22 cellular contexts compared by ENCODE assay signal in genomic region chr6:30862156-30862875, GRCh38. TPM values are rescaled to one million over a fixed set of nuclear protein-coding genes. Genes with fewer than 3 reads are reported as not detected.
DNase-seq lines count a peak whose midpoint lies in the region; ATAC-seq, FAIRE-seq and TF ChIP-seq lines count a peak whose summit lies in the region.
"Had no signal": no experiment of that assay in that cellular context is flagged by ENCODE, and none has a peak within 500 bp of the region (broad histone marks: within the 10 kb centered on the region; RNA-seq: fewer than 3 reads in every experiment).

No MANE protein-coding gene starts in this region.

- no peaks in the 10 kb centered on the region for H3K79me2 ChIP-seq in endothelial cell of umbilical vein (ENCODE audit: control insufficient read depth, insufficient read depth, low read length)

- H2AFZ ChIP-seq in endothelial cell of umbilical vein (ENCODE audit: low read depth, low read length) = no peak overlapping the region

- POLR2A ChIA-PET in endothelial cell of umbilical vein (lab: Charles Lee) = no interaction called here

- no peaks in the 10 kb centered on the region for H3K4me1 ChIP-seq in endothelial cell of umbilical vein (ENCODE audit: control insufficient read depth, extremely low read depth, insufficient read depth, low read length)
- H3K4me1 ChIP-seq: A549, Peyer's patch had no signal

- no peaks in the 10 kb centered on the region for H3K27me3 Mint-ChIP-seq in neural crest cell (ENCODE audit: low read depth)

- H3K9ac ChIP-seq in endothelial cell of umbilical vein (replicated peaks; ENCODE audit: extremely low read depth, insufficient read depth, low read length) = no peak overlapping the region

- H3K4me3 ChIP-seq in AG10803 (ENCODE audit: low read length) (no peak overlapping the region), endothelial cell of umbilical vein (replicated peaks in 1 of 3; ENCODE audit: insufficient read depth in 1 of 3, low read depth in 1 of 3, low read length in 3 of 3) (no peak overlapping the region)
- H3K4me3 ChIP-seq: A549, Peyer's patch had no signal

- DNase-seq in AG10803 (ENCODE audit: low read depth) (peak; percentile 40), M059J (ENCODE audit: low read depth) (peak; percentile 59), endothelial cell of umbilical vein (ENCODE audit: low read depth, low spot score) (peak; percentile 74), neural crest cell (ENCODE audit: low read depth, low spot score) (no peak), cerebellar cortex (ENCODE audit: low spot score) (no peak), HuH-7 (ENCODE audit: low spot score) (no peak)
- DNase-seq: CD8-positive, alpha-beta T cell; DMS79 treated with DMSO at 0.1 percent for 48 hours; GDM1; GOT3; HFFc6; Karpas-422; NCI-H2029 treated with DMSO at 0.1 percent for 48 hours; NCI-H510A; NCI-H82; Peyer's patch; SHP77 treated with DMSO at 0.1 percent for 48 hours had no signal

- no peaks in the 10 kb centered on the region for H3K9me3 ChIP-seq in endothelial cell of umbilical vein (replicated peaks; ENCODE audit: control insufficient read depth, insufficient read depth, low read length)
- H3K9me3 ChIP-seq: A549 had no signal

- H3K27ac Mint-ChIP-seq in neural crest cell (ENCODE audit: unreplicated experiment) = peak overlapping the region; percentile 57
- H3K27ac Mint-ChIP-seq: CD8-positive, alpha-beta T cell; HFFc6 had no signal

- H4K20me1 ChIP-seq in endothelial cell of umbilical vein (replicated peaks; ENCODE audit: control insufficient read depth, extremely low read depth, insufficient read depth, low read length) = no peaks in the 10 kb centered on the region

- CTCF ChIA-PET in endothelial cell of umbilical vein (lab: Charles Lee) = interaction anchor here (0.7 to 1.4 kb wide), 5 partner anchors 34 to 275 kb away, joined by 3 to 7 read pairs (median 3); no protein-coding TSS in a partner anchor

- no peak for FAIRE-seq in endothelial cell of umbilical vein (lab: Jason Lieb, UNC)
- FAIRE-seq: A549, D721Med, GM12892 had no signal

- no peak overlapping the region for H3K4me3 Mint-ChIP-seq in neural crest cell
- H3K4me3 Mint-ChIP-seq: CD8-positive, alpha-beta T cell; HFFc6 had no signal

- no peak overlapping the region for H3K27ac ChIP-seq in endothelial cell of umbilical vein (ENCODE audit: insufficient read depth, low read depth, low read length)
- H3K27ac ChIP-seq: A549, Peyer's patch had no signal

- H3K36me3 ChIP-seq in endothelial cell of umbilical vein (ENCODE audit: control insufficient read depth in 2 of 2, extremely low read depth in 1 of 2, insufficient read depth in 2 of 2, low read length in 2 of 2) = no peaks in the 10 kb centered on the region
- H3K36me3 ChIP-seq: Peyer's patch had no signal

- H3K4me1 Mint-ChIP-seq in neural crest cell = peaks cover 12% of the 10 kb centered on the region

- peaks cover 3% of the 10 kb centered on the region for H3K36me3 Mint-ChIP-seq in neural crest cell (ENCODE audit: low read depth)
- H3K36me3 Mint-ChIP-seq: CD8-positive, alpha-beta T cell had no signal

- no TSS peak for BruUV-seq in endothelial cell of umbilical vein (replicated peaks; lab: Mats Ljungman, UMichigan)

- no peak for TF ChIP-seq CTCF in AG10803 (conservative IDR thresholded peaks at IDR 0.05; ENCODE audit: low read length)
- TF ChIP-seq CTCF in endothelial cell of umbilical vein (IDR thresholded peaks at IDR 0.05; ENCODE audit: extremely low read depth in 1 of 2, insufficient read depth in 1 of 2, low read depth in 1 of 2, low read length in 2 of 2) = no peak
- no peak for TF ChIP-seq CTCF in neural crest cell (conservative IDR thresholded peaks at IDR 0.05)

- intact Hi-C loops in endothelial cell of umbilical vein (cut with micrococcal nuclease) = no loop called here

- no peaks in the 10 kb centered on the region for H3K9me1 ChIP-seq in endothelial cell of umbilical vein (replicated peaks; ENCODE audit: control insufficient read depth, extremely low read depth, insufficient read depth, low read length)

- no peak for TF ChIP-seq POLR2A in endothelial cell of umbilical vein (IDR thresholded peaks at IDR 0.05; ENCODE audit: low read depth, low read length)

- no peak for ATAC-seq in HG02623 (IDR thresholded peaks at IDR 0.05; ENCODE audit: unreplicated experiment)
- ATAC-seq in HG02642 (IDR thresholded peaks at IDR 0.05; ENCODE audit: poor library complexity, unreplicated experiment) = no peak
- ATAC-seq: A549; CD8-positive, alpha-beta T cell had no signal

- H3K4me2 ChIP-seq in endothelial cell of umbilical vein (ENCODE audit: insufficient read depth, low read length) = no peak overlapping the region
- H3K4me2 ChIP-seq: A549 had no signal

- dilution Hi-C loops in endothelial cell of umbilical vein (cut with MboI; ENCODE audit: extremely low pct_ligation_motif_present, low sequenced_read_pairs) = no loop called here

- H3K27me3 ChIP-seq in endothelial cell of umbilical vein (ENCODE audit: control insufficient read depth in 2 of 2, insufficient read depth in 2 of 2, low read length in 2 of 2) = peaks cover 6 to 8% of the 10 kb centered on the region in 2 experiments
- H3K27me3 ChIP-seq: Peyer's patch had no signal

- peaks cover 3% of the 10 kb centered on the region for H3K9me3 Mint-ChIP-seq in neural crest cell
- H3K9me3 Mint-ChIP-seq: CD8-positive, alpha-beta T cell had no signal

TF ChIP-seq in endothelial cell of umbilical vein, 7 proteins besides CTCF, POLR2A, EP300 and RAD21:
- TF ChIP-seq JUN (IDR thresholded peaks at IDR 0.05; ENCODE audit: borderline replicate concordance, insufficient read depth, insufficient read length, low read depth) (no peak), MYC (IDR thresholded peaks at IDR 0.05; ENCODE audit: low read depth, low read length) (no peak), EZH2 (IDR thresholded peaks at IDR 0.05; ENCODE audit: borderline replicate concordance, low read depth, low read length, severe bottlenecking) (no peak), GATA2 (IDR thresholded peaks at IDR 0.05; ENCODE audit: insufficient read depth, insufficient read length, low read depth, low read length) (no peak), FOS (IDR thresholded peaks at IDR 0.05; ENCODE audit: borderline replicate concordance, insufficient read depth, low read length) (no peak), MAX (IDR thresholded peaks at IDR 0.05; ENCODE audit: insufficient read depth, insufficient read length) (no peak), POLR2AphosphoS5 (IDR thresholded peaks at IDR 0.05; ENCODE audit: insufficient read depth, low read depth, low read length) (no peak)

RNA-seq across cellular contexts. Expression of gene DDR1, which starts 22.0 kb away (rescaled TPM):
- total RNA-seq in M059J (2014; rRNA removed; shearing (Covaris generic)) = 33.9 and 73.5 TPM in 2 replicates
- 17.7 and 22.9 TPM in 2 replicates for total RNA-seq in endothelial cell of umbilical vein
- 8.8 and 10.6 TPM in 2 replicates for polyA plus RNA-seq in endothelial cell of umbilical vein
- polyA plus RNA-seq in endothelial cell of umbilical vein (2011; cell fraction: cytosol; rRNA removed) = 4.9 and 6.8 TPM in 2 replicates
- polyA plus RNA-seq in endothelial cell of umbilical vein (2011; cell fraction: nucleus; rRNA removed) = 19.8 and 24.8 TPM in 2 replicates
- 8.8 and 14.7 TPM in 2 replicates for polyA plus RNA-seq in endothelial cell of umbilical vein (2012)
- polyA minus RNA-seq in endothelial cell of umbilical vein = 14.7 and 20.9 TPM in 2 replicates
- polyA minus RNA-seq in endothelial cell of umbilical vein (2011; cell fraction: cytosol; rRNA and poly(A)+ RNA removed) = 31.4 TPM
- polyA minus RNA-seq in endothelial cell of umbilical vein (2011; cell fraction: nucleus; rRNA and poly(A)+ RNA removed) = 7.0 and 10.5 TPM in 2 replicates
- 160 and 178 TPM in 2 replicates for total RNA-seq in neural crest cell

RNA-seq across cellular contexts. Expression of gene GTF2H4, which starts 45.7 kb away (rescaled TPM):
- 11.4 and 17.7 TPM in 2 replicates for total RNA-seq in M059J (2014; rRNA removed; shearing (Covaris generic))
- 51.0 and 52.6 TPM in 2 replicates for total RNA-seq in endothelial cell of umbilical vein
- polyA plus RNA-seq in endothelial cell of umbilical vein = 40.5 and 40.8 TPM in 2 replicates
- 32.2 and 35.5 TPM in 2 replicates for polyA plus RNA-seq in endothelial cell of umbilical vein (2011; cell fraction: cytosol; rRNA removed)
- polyA plus RNA-seq in endothelial cell of umbilical vein (2011; cell fraction: nucleus; rRNA removed) = 184 and 233 TPM in 2 replicates
- polyA plus RNA-seq in endothelial cell of umbilical vein (2012) = 30.4 and 34.4 TPM in 2 replicates
- 43.1 and 55.4 TPM in 2 replicates for polyA minus RNA-seq in endothelial cell of umbilical vein
- 9.6 TPM for polyA minus RNA-seq in endothelial cell of umbilical vein (2011; cell fraction: cytosol; rRNA and poly(A)+ RNA removed)
- polyA minus RNA-seq in endothelial cell of umbilical vein (2011; cell fraction: nucleus; rRNA and poly(A)+ RNA removed) = 29.4 and 32.4 TPM in 2 replicates
- total RNA-seq in neural crest cell = 72.6 and 78.5 TPM in 2 replicates

RNA-seq across cellular contexts. Expression of gene VARS2, which starts 51.7 kb away (rescaled TPM):
- total RNA-seq in M059J (2014; rRNA removed; shearing (Covaris generic)) = 7.4 and 10.1 TPM in 2 replicates
- total RNA-seq in endothelial cell of umbilical vein = 32.5 and 34.3 TPM in 2 replicates
- 17.8 TPM in 2 replicates for polyA plus RNA-seq in endothelial cell of umbilical vein
- 10.1 and 10.8 TPM in 2 replicates for polyA plus RNA-seq in endothelial cell of umbilical vein (2011; cell fraction: cytosol; rRNA removed)
- polyA plus RNA-seq in endothelial cell of umbilical vein (2011; cell fraction: nucleus; rRNA removed) = 150 and 154 TPM in 2 replicates
- polyA plus RNA-seq in endothelial cell of umbilical vein (2012) = 17.6 and 19.1 TPM in 2 replicates
- polyA minus RNA-seq in endothelial cell of umbilical vein = 23.0 and 30.0 TPM in 2 replicates
- polyA minus RNA-seq in endothelial cell of umbilical vein (2011; cell fraction: cytosol; rRNA and poly(A)+ RNA removed) = 9.2 TPM
- 15.0 and 20.7 TPM in 2 replicates for polyA minus RNA-seq in endothelial cell of umbilical vein (2011; cell fraction: nucleus; rRNA and poly(A)+ RNA removed)
- total RNA-seq in neural crest cell = 61.3 and 68.2 TPM in 2 replicates

Comparison
In these comparisons a context has a peak if more than half of its experiments do, and no peak if none do; other contexts are left out.
1. DNase-seq: peak in AG10803 (single experiment), M059J (single experiment) and endothelial cell of umbilical vein (single experiment); none in neural crest cell (single experiment), cerebellar cortex (single experiment) and HuH-7 (single experiment).